ENCODE assay signal across 15 cellular contexts in genomic region chr17:56598471-56598870, GRCh38. TPM values are rescaled to one million over a fixed set of nuclear protein-coding genes. Genes with fewer than 3 reads are reported as not detected.
A peak's percentile ranks its signal among the peaks of the same experiment; 100 is the strongest.
DNase-seq lines count a peak whose midpoint lies in the region; ATAC-seq, FAIRE-seq and TF ChIP-seq lines count a peak whose summit lies in the region.
"Had no signal": no experiment of that assay in that cellular context is flagged by ENCODE, and none has a peak within 500 bp of the region (broad histone marks: within the 10 kb centered on the region; RNA-seq: fewer than 3 reads in every experiment).

No MANE protein-coding gene starts in this region.

- no peak overlapping the region for H3K9ac ChIP-seq in astrocyte (ENCODE audit: low read length)

- no peak overlapping the region for H3K4me3 ChIP-seq in astrocyte (ENCODE audit: insufficient read depth, low read depth, low read length)

- FAIRE-seq in astrocyte (lab: Jason Lieb, UNC), result no peak
- FAIRE-seq: G401.6, keratinocyte had no signal

- TF ChIP-seq CTCF in astrocyte (IDR thresholded peaks at IDR 0.05; ENCODE audit: insufficient read depth, low read depth, low read length) (no peak), osteocyte (IDR thresholded peaks at IDR 0.05) (no peak)

- no peaks in the 10 kb centered on the region for H3K36me3 Mint-ChIP-seq in activated CD4-positive, alpha-beta T cell treated with anti-CD3 and anti-CD28 coated beads for 36 hours (ENCODE audit: low read depth)
- H3K36me3 Mint-ChIP-seq in astrocyte (ENCODE audit: low read depth, unreplicated experiment), result no peaks in the 10 kb centered on the region
- H3K36me3 Mint-ChIP-seq in osteocyte (ENCODE audit: unreplicated experiment), result no peaks in the 10 kb centered on the region

- no peaks in the 10 kb centered on the region for H3K79me2 ChIP-seq in astrocyte (ENCODE audit: insufficient read depth, low read length)

- no peaks in the 10 kb centered on the region for H4K20me1 ChIP-seq in astrocyte (ENCODE audit: insufficient read depth, low read length)

- POLR2A ChIA-PET in activated CD4-positive, alpha-beta T cell treated with anti-CD3 and anti-CD28 coated beads for 36 hours (lab: Charles Lee), result interaction anchor here (0.7 kb wide), 1 partner anchor 25 kb away, joined by 3 read pairs; no protein-coding TSS in a partner anchor

- H3K27ac Mint-ChIP-seq in activated CD4-positive, alpha-beta T cell treated with anti-CD3 and anti-CD28 coated beads for 36 hours, result peak overlapping the region; percentile 90
- peak overlapping the region; percentile 64 for H3K27ac Mint-ChIP-seq in astrocyte (ENCODE audit: unreplicated experiment)
- H3K27ac Mint-ChIP-seq in osteocyte (ENCODE audit: unreplicated experiment), result no peak overlapping the region

- H3K27ac ChIP-seq in astrocyte (ENCODE audit: low read depth, low read length), result no peak overlapping the region
- H3K27ac ChIP-seq: 22Rv1, stomach had no signal

- no peaks in the 10 kb centered on the region for H3K9me3 ChIP-seq in astrocyte (ENCODE audit: insufficient read depth, low read depth, low read length)
- H3K9me3 ChIP-seq: stomach had no signal

- intact Hi-C loops in activated CD4-positive, alpha-beta T cell treated with anti-CD3 and anti-CD28 coated beads for 36 hours (cut with DNase I, micrococcal nuclease), result loop anchor here in 1 of 2 experiments (10.0 kb wide), 1 partner anchor 1174 kb away; the partner anchor contains the start of gene MMD

- H3K27me3 Mint-ChIP-seq in activated CD4-positive, alpha-beta T cell treated with anti-CD3 and anti-CD28 coated beads for 36 hours, result peaks cover 15% of the 10 kb centered on the region
- H3K27me3 Mint-ChIP-seq in astrocyte (ENCODE audit: low read depth, unreplicated experiment) (no peaks in the 10 kb centered on the region), osteocyte (ENCODE audit: unreplicated experiment) (peaks cover 35% of the 10 kb centered on the region)

- peaks cover 6% of the 10 kb centered on the region for H3K27me3 ChIP-seq in astrocyte (ENCODE audit: insufficient read depth, low read length)

- peak overlapping the region; percentile 82 for H3K4me2 ChIP-seq in astrocyte (ENCODE audit: low read length)

- no peak for ATAC-seq in activated CD4-positive, alpha-beta T cell treated with anti-CD3 and anti-CD28 coated beads for 36 hours
- ATAC-seq in HG03045 (IDR thresholded peaks at IDR 0.05; ENCODE audit: unreplicated experiment), result no peak
- no peak for ATAC-seq in GM21526 (IDR thresholded peaks at IDR 0.05; ENCODE audit: low FRiP score, unreplicated experiment)

- H3K36me3 ChIP-seq in astrocyte (ENCODE audit: insufficient read depth, low read length), result no peaks in the 10 kb centered on the region
- H3K36me3 ChIP-seq: stomach had no signal

- DNase-seq in activated CD4-positive, alpha-beta T cell treated with anti-CD3 and anti-CD28 coated beads for 36 hours, result peak; percentile 11
- no peak for DNase-seq in activated CD4-positive, alpha-beta T cell treated with anti-CD3 and anti-CD28 coated beads, Interleukin-2, amount 50 U/mL, for 48 hours
- DNase-seq in NCI-H226, result peak; percentile 29
- DNase-seq in astrocyte (ENCODE audit: low read depth), result peak; percentile 70
- DNase-seq in osteocyte (ENCODE audit: extremely low spot score, unreplicated experiment), result no peak
- DNase-seq in occipital lobe (lab: John Stamatoyannopoulos, UW), result no peak
- DNase-seq: cerebellar nuclear complex, NCI-H1930, stomach had no signal

- H3K4me1 ChIP-seq in astrocyte (ENCODE audit: insufficient read depth, low read length), result peaks cover 26% of the 10 kb centered on the region

- H2AFZ ChIP-seq in astrocyte (ENCODE audit: low read depth, low read length), result no peak overlapping the region

- H3K4me3 Mint-ChIP-seq in activated CD4-positive, alpha-beta T cell treated with anti-CD3 and anti-CD28 coated beads for 36 hours, result peak overlapping the region; percentile 65
- H3K4me3 Mint-ChIP-seq in astrocyte (ENCODE audit: unreplicated experiment) (peak overlapping the region; percentile 73), osteocyte (ENCODE audit: unreplicated experiment) (peak overlapping the region; percentile 46)

- CTCF ChIA-PET in activated CD4-positive, alpha-beta T cell treated with anti-CD3 and anti-CD28 coated beads for 36 hours (lab: Charles Lee), result interaction anchor here (0.6 to 2.2 kb wide), 5 partner anchors 12 to 136 kb away, joined by 3 to 14 read pairs (median 3); no protein-coding TSS in a partner anchor

- H3K9me3 Mint-ChIP-seq in activated CD4-positive, alpha-beta T cell treated with anti-CD3 and anti-CD28 coated beads for 36 hours (ENCODE audit: low read depth), result no peaks in the 10 kb centered on the region
- H3K9me3 Mint-ChIP-seq in astrocyte (ENCODE audit: unreplicated experiment), result no peaks in the 10 kb centered on the region
- H3K9me3 Mint-ChIP-seq in osteocyte (ENCODE audit: unreplicated experiment), result no peaks in the 10 kb centered on the region

- H3K4me1 Mint-ChIP-seq in activated CD4-positive, alpha-beta T cell treated with anti-CD3 and anti-CD28 coated beads for 36 hours, result peaks cover 67% of the 10 kb centered on the region
- H3K4me1 Mint-ChIP-seq in astrocyte (ENCODE audit: low read depth, unreplicated experiment) (peaks cover 15% of the 10 kb centered on the region), osteocyte (ENCODE audit: unreplicated experiment) (peaks cover 25% of the 10 kb centered on the region)

RNA-seq across cellular contexts. Expression of gene NOG, which starts 5.0 kb away (rescaled TPM):
- total RNA-seq in activated CD4-positive, alpha-beta T cell treated with anti-CD3 and anti-CD28 coated beads for 36 hours, result 1 to 10 TPM; 2.6 to 3.4 TPM
- total RNA-seq in astrocyte (19.9 and 23.0 TPM in 2 replicates), osteocyte (not detected in 2 replicates), occipital lobe (3.7 TPM)
- total RNA-seq: OCI-LY7 had no signal

Comparison
In these comparisons a context has a peak if more than half of its experiments do, and no peak if none do; other contexts are left out.
1. DNase-seq: peak in activated CD4-positive, alpha-beta T cell treated with anti-CD3 and anti-CD28 coated beads for 36 hours (single experiment), NCI-H226 (single experiment) and astrocyte (single experiment); none in activated CD4-positive, alpha-beta T cell treated with anti-CD3 and anti-CD28 coated beads, Interleukin-2, amount 50 U/mL, for 48 hours (0 of 2), osteocyte (single experiment) and occipital lobe (single experiment).
2. Peak in every context shown above with its lines, with median percentiles within 50 percentile points of each other: H3K4me3 Mint-ChIP-seq.